In the genomic region with DNA sequence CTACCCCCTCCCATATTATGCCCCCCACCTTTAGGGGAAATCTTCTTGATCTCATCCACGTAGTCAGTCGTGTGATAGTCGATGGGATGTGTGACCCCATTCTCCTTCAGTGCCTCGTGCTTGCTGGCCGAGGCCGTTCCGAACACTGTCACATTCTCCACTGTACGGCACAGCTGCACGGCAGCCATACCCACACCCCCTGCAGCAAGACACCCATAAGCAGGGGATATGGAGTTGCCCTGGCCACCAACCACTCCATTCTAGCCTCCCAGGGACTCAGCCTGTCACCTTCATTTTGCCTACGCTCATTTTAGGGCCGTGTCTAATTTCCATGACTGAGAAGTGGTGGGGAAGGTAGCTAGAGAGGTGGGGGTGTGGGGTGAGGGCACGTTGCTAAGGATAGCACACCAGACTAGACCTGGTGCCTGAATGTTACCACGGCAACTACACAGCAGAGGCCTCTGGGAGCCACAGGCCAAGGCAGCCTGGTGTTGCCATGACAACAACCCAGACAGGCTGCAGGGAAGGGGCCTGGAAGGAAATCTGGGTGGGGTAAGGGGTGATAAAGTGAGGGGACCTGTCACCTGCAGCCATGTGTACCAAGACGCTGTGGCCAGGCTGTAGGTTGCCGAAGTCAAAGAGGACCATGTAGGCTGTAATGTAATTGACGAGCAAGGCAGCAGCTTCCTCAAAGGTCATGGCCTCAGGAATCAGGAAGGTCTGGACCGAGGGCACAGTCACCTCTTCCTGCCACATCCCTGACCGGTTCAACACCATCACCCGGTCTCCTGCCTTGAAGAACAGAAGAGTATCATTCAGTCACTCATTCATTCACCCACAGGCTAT, we compare ENCODE assay signal across 8 cellular contexts. TPM values are rescaled to one million over a fixed set of nuclear protein-coding genes. Genes with fewer than 3 reads are reported as not detected.
DNase-seq lines count a peak whose midpoint lies in the region; ATAC-seq and TF ChIP-seq lines count a peak whose summit lies in the region.

No MANE protein-coding gene starts in this region.

- no peaks in the 10 kb centered on the region for H3K36me3 Mint-ChIP-seq in natural killer cell
- no peaks in the 10 kb centered on the region for H3K36me3 Mint-ChIP-seq in natural killer cell treated with Interleukin-12 subunit alpha and Interleukin-12 subunit beta and Interleukin-15 and Interleukin-18, amount 100 ng/mL, for 72 hours
- H3K36me3 Mint-ChIP-seq in T-helper 1 cell treated with Interleukin-12 subunit alpha and Interleukin-12 subunit beta and Interleukin-4 antibody, amounts not matched to agents 30 μg/mL and 1 μg/mL, for 36 hours (ENCODE audit: low read depth) = peaks cover 13% of the 10 kb centered on the region

- WGBS in hepatocyte (ENCODE audit: low lambda C conversion rate, missing lambda C conversion rate) = 77% methylated on average over 19 of the region's 19 CpGs
- 63 to 68% methylated on average over 19 of the region's 19 CpGs for WGBS in aorta, 2 donors

- H3K4me2 ChIP-seq in hepatocyte = peak overlapping the region; percentile 88

- no peaks in the 10 kb centered on the region for H3K9me3 ChIP-seq in hepatocyte (ENCODE audit: low read depth)
- no peaks in the 10 kb centered on the region for H3K9me3 ChIP-seq in aorta (ENCODE audit: control insufficient read depth, low read length)

- H3K4me1 ChIP-seq in hepatocyte (ENCODE audit: insufficient read depth) = peaks cover 24% of the 10 kb centered on the region
- no peaks in the 10 kb centered on the region for H3K4me1 ChIP-seq in aorta (ENCODE audit: control insufficient read depth in 1 of 2, insufficient read depth in 2 of 2, low read length in 2 of 2)

- H4K20me1 ChIP-seq in hepatocyte (ENCODE audit: insufficient read depth, poor library complexity, severe bottlenecking) = peaks cover 15% of the 10 kb centered on the region

- H3K27ac ChIP-seq in hepatocyte (peak overlapping the region; percentile 99), aorta (ENCODE audit: low read depth in 1 of 2, low read length in 2 of 2) (no peak overlapping the region)

- no peaks in the 10 kb centered on the region for H3K9me3 Mint-ChIP-seq in natural killer cell
- H3K9me3 Mint-ChIP-seq in natural killer cell treated with Interleukin-12 subunit alpha and Interleukin-12 subunit beta and Interleukin-15 and Interleukin-18, amount 100 ng/mL, for 72 hours = no peaks in the 10 kb centered on the region
- no peaks in the 10 kb centered on the region for H3K9me3 Mint-ChIP-seq in T-helper 1 cell treated with Interleukin-12 subunit alpha and Interleukin-12 subunit beta and Interleukin-4 antibody, amounts not matched to agents 30 μg/mL and 1 μg/mL, for 36 hours

- no peaks in the 10 kb centered on the region for H3K36me3 ChIP-seq in hepatocyte (replicated peaks; ENCODE audit: insufficient read depth, low read depth)
- peaks cover 0 to 3% of the 10 kb centered on the region in 2 donors for H3K36me3 ChIP-seq in aorta (ENCODE audit: control insufficient read depth in 1 of 2, insufficient read depth in 2 of 2, low read length in 1 of 2)

- no peaks in the 10 kb centered on the region for H3K27me3 Mint-ChIP-seq in natural killer cell (ENCODE audit: low read depth in 2 of 2)
- no peaks in the 10 kb centered on the region for H3K27me3 Mint-ChIP-seq in natural killer cell treated with Interleukin-12 subunit alpha and Interleukin-12 subunit beta and Interleukin-15 and Interleukin-18, amount 100 ng/mL, for 72 hours
- peaks cover 4% of the 10 kb centered on the region for H3K27me3 Mint-ChIP-seq in T-helper 1 cell treated with Interleukin-12 subunit alpha and Interleukin-12 subunit beta and Interleukin-4 antibody, amounts not matched to agents 30 μg/mL and 1 μg/mL, for 36 hours (ENCODE audit: low read depth)

- TF ChIP-seq CTCF in natural killer cell (IDR thresholded peaks at IDR 0.05) (no peak), hepatocyte (IDR thresholded peaks at IDR 0.05; ENCODE audit: poor library complexity) (no peak), omental fat pad (IDR thresholded peaks at IDR 0.05) (no peak)

- H2AFZ ChIP-seq in hepatocyte = no peak overlapping the region

- no peaks in the 10 kb centered on the region for H3K9me2 ChIP-seq in hepatocyte (replicated peaks; ENCODE audit: insufficient read depth)

- intact Hi-C loops in natural killer cell (cut with micrococcal nuclease) = no loop called here
- intact Hi-C loops in aorta (cut with DNase I) = loop anchor here in 1 of 2 donors (5.0 kb wide), 1 partner anchor 309 kb away; no protein-coding TSS in a partner anchor

- peak overlapping the region in 1 of 2 donors; percentile 68 for H3K27ac Mint-ChIP-seq in natural killer cell
- peak overlapping the region in 1 of 2 donors; percentile 15 for H3K27ac Mint-ChIP-seq in natural killer cell treated with Interleukin-12 subunit alpha and Interleukin-12 subunit beta and Interleukin-15 and Interleukin-18, amount 100 ng/mL, for 72 hours
- peak overlapping the region; percentile 6 for H3K27ac Mint-ChIP-seq in T-helper 1 cell treated with Interleukin-12 subunit alpha and Interleukin-12 subunit beta and Interleukin-4 antibody, amounts not matched to agents 30 μg/mL and 1 μg/mL, for 36 hours

- no peak overlapping the region for H3K4me3 Mint-ChIP-seq in natural killer cell
- no peak overlapping the region for H3K4me3 Mint-ChIP-seq in natural killer cell treated with Interleukin-12 subunit alpha and Interleukin-12 subunit beta and Interleukin-15 and Interleukin-18, amount 100 ng/mL, for 72 hours
- H3K4me3 Mint-ChIP-seq in T-helper 1 cell treated with Interleukin-12 subunit alpha and Interleukin-12 subunit beta and Interleukin-4 antibody, amounts not matched to agents 30 μg/mL and 1 μg/mL, for 36 hours = no peak overlapping the region

- DNase-seq in natural killer cell (no peak), hepatocyte (ENCODE audit: low spot score) (peak; percentile 64), aorta (peak; percentile 42 to 58), omental fat pad (ENCODE audit: low spot score) (no peak)
- DNase-seq in natural killer cell treated with Interleukin-12 subunit alpha and Interleukin-12 subunit beta and Interleukin-15 and Interleukin-18, amount 100 ng/mL, for 72 hours (ENCODE audit: low spot score) = no peak

- H3K4me1 Mint-ChIP-seq in natural killer cell = peaks cover 0 to 32% of the 10 kb centered on the region in 2 donors
- peaks cover 6 to 24% of the 10 kb centered on the region in 2 donors for H3K4me1 Mint-ChIP-seq in natural killer cell treated with Interleukin-12 subunit alpha and Interleukin-12 subunit beta and Interleukin-15 and Interleukin-18, amount 100 ng/mL, for 72 hours (ENCODE audit: low read depth in 2 of 2)
- peaks cover 16% of the 10 kb centered on the region for H3K4me1 Mint-ChIP-seq in T-helper 1 cell treated with Interleukin-12 subunit alpha and Interleukin-12 subunit beta and Interleukin-4 antibody, amounts not matched to agents 30 μg/mL and 1 μg/mL, for 36 hours (ENCODE audit: low read depth)

- H3K4me3 ChIP-seq in hepatocyte = no peak overlapping the region
- H3K4me3 ChIP-seq in aorta (ENCODE audit: low read length in 2 of 2) = no peak overlapping the region

- H3K27me3 ChIP-seq in hepatocyte (no peaks in the 10 kb centered on the region), aorta (ENCODE audit: control insufficient read depth in 1 of 2, insufficient read depth in 2 of 2, low read length in 1 of 2) (no peaks in the 10 kb centered on the region)

- H3K79me2 ChIP-seq in hepatocyte = peaks cover 47% of the 10 kb centered on the region

- ATAC-seq in natural killer cell = peak in 2 of 3 donors; percentile 11 to 23
- no peak for ATAC-seq in natural killer cell treated with Interleukin-12 subunit alpha and Interleukin-12 subunit beta and Interleukin-15 and Interleukin-18, amount 100 ng/mL, for 72 hours
- ATAC-seq in aorta (ENCODE audit: low FRiP score) = no peak
- ATAC-seq in GM19455 (IDR thresholded peaks at IDR 0.05; ENCODE audit: unreplicated experiment) = no peak
- no peak for ATAC-seq in omental fat pad (ENCODE audit: low FRiP score)
- no peak for ATAC-seq in HG03139 (IDR thresholded peaks at IDR 0.05; ENCODE audit: unreplicated experiment)

RNA-seq across cellular contexts. Expression of gene VAT1, which starts 4.0 kb away (rescaled TPM):
- 10 to 100 TPM; 21.1 to 32.1 (median 31.9) TPM for total RNA-seq in natural killer cell
- 10 to 100 TPM in 1 of 2 donors, 1 to 10 TPM in 1; 9.0 to 19.0 TPM for total RNA-seq in natural killer cell treated with Interleukin-12 subunit alpha and Interleukin-12 subunit beta and Interleukin-15 and Interleukin-18, amount 100 ng/mL, for 72 hours
- total RNA-seq in hepatocyte = 181 and 207 TPM in 2 replicates
- polyA plus RNA-seq in hepatocyte = 219 and 251 TPM in 2 replicates
- total RNA-seq in aorta = 100 to 1,000 TPM; 165 to 241 TPM
- 10 to 100 TPM; 55.7 to 65.3 TPM for polyA plus RNA-seq in aorta
- 100 to 1,000 TPM; 147 to 304 (median 233) TPM for total RNA-seq in omental fat pad

RNA-seq across cellular contexts. Expression of gene RND2, which starts 6.8 kb away (rescaled TPM):
- under 1 TPM; 0.12 to 0.58 (median 0.14) TPM for total RNA-seq in natural killer cell
- not detected for total RNA-seq in natural killer cell treated with Interleukin-12 subunit alpha and Interleukin-12 subunit beta and Interleukin-15 and Interleukin-18, amount 100 ng/mL, for 72 hours
- 4.6 and 6.3 TPM in 2 replicates for total RNA-seq in hepatocyte
- polyA plus RNA-seq in hepatocyte = 2.6 and 3.2 TPM in 2 replicates
- total RNA-seq in aorta = 1 to 10 TPM; 1.1 to 2.7 TPM
- 1 to 10 TPM; 2.0 to 3.9 TPM for polyA plus RNA-seq in aorta
- total RNA-seq in omental fat pad = 1 to 10 TPM in 1 of 4 donors, under 1 TPM in 3; 0.25 to 1.1 (median 0.64) TPM

RNA-seq across cellular contexts. Expression of gene IFI35, which starts 11.6 kb away (rescaled TPM):
- total RNA-seq in natural killer cell = 10 to 100 TPM; 50.0 to 66.8 (median 59.4) TPM
- total RNA-seq in natural killer cell treated with Interleukin-12 subunit alpha and Interleukin-12 subunit beta and Interleukin-15 and Interleukin-18, amount 100 ng/mL, for 72 hours = 10 to 100 TPM; 65.0 to 82.7 TPM
- total RNA-seq in hepatocyte = 14.4 and 18.4 TPM in 2 replicates
- polyA plus RNA-seq in hepatocyte = 27.5 and 37.8 TPM in 2 replicates
- 10 to 100 TPM; 24.8 to 35.3 TPM for total RNA-seq in aorta
- polyA plus RNA-seq in aorta = 10 to 100 TPM; 34.2 to 45.2 TPM
- 100 to 1,000 TPM in 1 of 4 donors, 10 to 100 TPM in 3; 29.1 to 108 (median 34.4) TPM for total RNA-seq in omental fat pad

RNA-seq across cellular contexts. Expression of gene RPL27, which starts 20.0 kb away (rescaled TPM):
- total RNA-seq in natural killer cell (100 to 1,000 TPM; 555 to 671 (median 608) TPM), hepatocyte (1,020 and 1,179 TPM in 2 replicates), aorta (100 to 1,000 TPM; 723 to 755 TPM), omental fat pad (1,000 to 10,000 TPM in 3 of 4 donors, 100 to 1,000 TPM in 1; 852 to 1,453 (median 1,237) TPM)
- total RNA-seq in natural killer cell treated with Interleukin-12 subunit alpha and Interleukin-12 subunit beta and Interleukin-15 and Interleukin-18, amount 100 ng/mL, for 72 hours = 100 to 1,000 TPM; 619 to 763 TPM
- polyA plus RNA-seq in hepatocyte (580 and 602 TPM in 2 replicates), aorta (1,000 to 10,000 TPM; 3,011 to 6,939 TPM)

RNA-seq across cellular contexts. Expression of gene RUNDC1, which starts 37.9 kb away (rescaled TPM):
- total RNA-seq in natural killer cell = 10 to 100 TPM; 11.6 to 15.8 (median 14.6) TPM
- total RNA-seq in natural killer cell treated with Interleukin-12 subunit alpha and Interleukin-12 subunit beta and Interleukin-15 and Interleukin-18, amount 100 ng/mL, for 72 hours = 10 to 100 TPM; 17.9 to 19.0 TPM
- 8.0 and 11.4 TPM in 2 replicates for total RNA-seq in hepatocyte
- polyA plus RNA-seq in hepatocyte = 19.6 and 20.3 TPM in 2 replicates
- total RNA-seq in aorta = 10 to 100 TPM; 10.6 to 16.0 TPM
- 1 to 10 TPM; 2.4 to 7.3 TPM for polyA plus RNA-seq in aorta
- total RNA-seq in omental fat pad = 10 to 100 TPM in 2 of 4 donors, 1 to 10 TPM in 2; 8.5 to 12.4 (median 10.6) TPM

Comparison
In these comparisons a context has a peak if more than half of its experiments do, and no peak if none do; other contexts are left out.
1. ATAC-seq: peak in natural killer cell (2 of 3); none in natural killer cell treated with Interleukin-12 subunit alpha and Interleukin-12 subunit beta and Interleukin-15 and Interleukin-18, amount 100 ng/mL, for 72 hours (0 of 2), aorta (single experiment), GM19455 (single experiment), omental fat pad (single experiment) and HG03139 (single experiment).
2. DNase-seq: peak in hepatocyte (single experiment) and aorta (2 of 2); none in natural killer cell (single experiment), natural killer cell treated with Interleukin-12 subunit alpha and Interleukin-12 subunit beta and Interleukin-15 and Interleukin-18, amount 100 ng/mL, for 72 hours (single experiment) and omental fat pad (single experiment).